In the genomic region with DNA sequence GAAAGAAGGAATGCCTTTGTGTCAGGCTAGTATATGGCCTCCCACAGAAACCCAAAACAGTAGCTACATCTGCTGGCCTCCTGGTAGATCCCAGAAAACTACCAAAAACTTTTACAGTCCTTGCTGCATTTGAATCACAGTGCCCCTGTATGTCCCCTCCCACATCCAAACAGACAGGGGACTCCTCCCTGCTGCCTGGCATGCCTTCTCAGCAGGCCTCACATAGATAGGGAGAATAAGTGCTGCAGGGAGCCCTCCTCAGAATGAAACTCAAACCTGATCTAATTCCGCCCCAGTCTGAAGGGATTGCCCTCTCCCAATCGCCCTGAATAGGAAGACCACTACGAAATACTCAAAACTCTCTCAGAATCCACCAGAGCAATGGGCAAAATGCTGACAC, we compare ENCODE assay signal across 8 cellular contexts. TPM values are rescaled to one million over a fixed set of nuclear protein-coding genes. Genes with fewer than 3 reads are reported as not detected.
"Had no signal": no experiment of that assay in that cellular context is flagged by ENCODE, and none has a peak within 500 bp of the region (broad histone marks: within the 10 kb centered on the region; RNA-seq: fewer than 3 reads in every experiment).

No MANE protein-coding gene starts in this region.

- H3K27ac ChIP-seq: GM23248 had no signal

- H3K9ac ChIP-seq: GM23248 had no signal

- DNase-seq: GM23248, H9, HCEC 1CT, IMR-90, KG1 had no signal

- H3K4me3 ChIP-seq: GM23248, K562 had no signal

- H2AFZ ChIP-seq: GM23248 had no signal

RNA-seq across cellular contexts. Expression of a gene that starts 14.1 kb away (rescaled TPM):
- total RNA-seq: GM23248, H1, H9, HT-29, IMR-90, K562 had no signal
- polyA plus RNA-seq: GM23248, H1, IMR-90, K562 had no signal

RNA-seq across cellular contexts. Expression of a gene that starts 45.9 kb away (rescaled TPM):
- total RNA-seq: GM23248, H1, H9, HT-29, IMR-90, K562 had no signal
- polyA plus RNA-seq: GM23248, H1, IMR-90, K562 had no signal
